6 cellular contexts compared by ENCODE assay signal in genomic region chr12:73877291-73877690, GRCh38.
DNase-seq lines count a peak whose midpoint lies in the region; FAIRE-seq and TF ChIP-seq lines count a peak whose summit lies in the region.
"Not testable (repeated sequence)": the region's sequence is repeated elsewhere in the genome, so short reads cannot be mapped to it uniquely, and the experiment has no call there.

No MANE protein-coding gene starts in this region.

- H3K79me1 ChIP-seq in neuronal stem cell (ENCODE audit: low read depth, low read length), result not testable (repeated sequence)

- H2BK15ac ChIP-seq in neuronal stem cell (ENCODE audit: low read length), result not testable (repeated sequence)

- H3K9me3 ChIP-seq in neuronal stem cell (replicated peaks in 1 of 2; ENCODE audit: control insufficient read depth in 2 of 2, insufficient read depth in 1 of 2, low read depth in 1 of 2, low read length in 2 of 2), result not testable (repeated sequence)

- H2BK120ac ChIP-seq in neuronal stem cell (ENCODE audit: low read depth, low read length), result not testable (repeated sequence)

- H4K91ac ChIP-seq in neuronal stem cell (ENCODE audit: low read depth, low read length, poor library complexity), result not testable (repeated sequence)

- H2BK12ac ChIP-seq in neuronal stem cell (ENCODE audit: low read length), result not testable (repeated sequence)

- DNase-seq in ACHN (peak; percentile 66), RCC 7860 (ENCODE audit: low spot score) (peak; percentile 51), epithelial cell of proximal tubule (ENCODE audit: low read depth) (peak; percentile 72), kidney epithelial cell (ENCODE audit: low read depth) (peak; percentile 31), kidney tubule cell (ENCODE audit: low spot score) (peak; percentile 87)
- not testable (repeated sequence) for DNase-seq in neuronal stem cell (ENCODE audit: low spot score)

- H3K36me3 ChIP-seq in kidney epithelial cell (ENCODE audit: control insufficient read depth, insufficient read depth, low read length); neuronal stem cell (replicated peaks in 1 of 2; ENCODE audit: control insufficient read depth in 2 of 2, insufficient read depth in 2 of 2, low read length in 2 of 2): not testable (repeated sequence)

- H3K27me3 ChIP-seq in kidney epithelial cell (ENCODE audit: control insufficient read depth, insufficient read depth, low read length); neuronal stem cell (ENCODE audit: control insufficient read depth in 3 of 3, insufficient read depth in 3 of 3, low read depth in 1 of 3, low read length in 3 of 3): not testable (repeated sequence)

- peak overlapping the region; percentile 53 for H2AFZ ChIP-seq in neuronal stem cell (ENCODE audit: low read length)

- not testable (repeated sequence) for H3K27ac ChIP-seq in neuronal stem cell (replicated peaks; ENCODE audit: low read length)

- not testable (repeated sequence) for H3K4me1 ChIP-seq in neuronal stem cell (ENCODE audit: control insufficient read depth in 2 of 2, insufficient read depth in 1 of 2, low read depth in 1 of 2, low read length in 2 of 2)

- H3K14ac ChIP-seq in neuronal stem cell (ENCODE audit: low read length), result not testable (repeated sequence)

- not testable (repeated sequence) for H3K4me3 ChIP-seq in epithelial cell of proximal tubule (ENCODE audit: low read depth, low read length); kidney epithelial cell (ENCODE audit: low read depth, low read length); neuronal stem cell (ENCODE audit: low read length in 2 of 2)

- TF ChIP-seq CTCF in epithelial cell of proximal tubule (conservative IDR thresholded peaks at IDR 0.05; ENCODE audit: low read depth, low read length); kidney epithelial cell (IDR thresholded peaks at IDR 0.05; ENCODE audit: insufficient read depth, low read length, poor library complexity, severe bottlenecking): not testable (repeated sequence)

- not testable (repeated sequence) for FAIRE-seq in RCC 7860 (lab: Jason Lieb, UNC)

- H2AK5ac ChIP-seq in neuronal stem cell (ENCODE audit: low read depth, low read length), result not testable (repeated sequence)

- H3K9ac ChIP-seq in neuronal stem cell (ENCODE audit: low read depth, low read length, poor library complexity), result not testable (repeated sequence)

- H3K23ac ChIP-seq in neuronal stem cell (ENCODE audit: low read depth, low read length, poor library complexity), result not testable (repeated sequence)

- in situ Hi-C loops in ACHN (cut with HindIII; ENCODE audit: low pct_ligation_motif_present, low pct_unique_long_range_greater_than_20kb, low sequenced_read_pairs), result not testable (repeated sequence)

- not testable (repeated sequence) for H3K4ac ChIP-seq in neuronal stem cell (ENCODE audit: low read length)

- H4K8ac ChIP-seq in neuronal stem cell (ENCODE audit: low read depth, low read length), result not testable (repeated sequence)

- not testable (repeated sequence) for H2BK5ac ChIP-seq in neuronal stem cell (ENCODE audit: low read length)

- H3K4me2 ChIP-seq in neuronal stem cell (ENCODE audit: insufficient read depth, low read length, poor library complexity, severe bottlenecking), result not testable (repeated sequence)

- H3K18ac ChIP-seq in neuronal stem cell (ENCODE audit: low read length), result not testable (repeated sequence)

- WGBS in neuronal stem cell (ENCODE audit: extremely low coverage in 2 of 2, insufficient read length in 2 of 2, insufficient replicate concordance in 1 of 2), 2 donors, result no CpG with 5 or more reads among the region's 6 CpGs
